13 cellular contexts compared by ENCODE assay signal in the genomic region with DNA sequence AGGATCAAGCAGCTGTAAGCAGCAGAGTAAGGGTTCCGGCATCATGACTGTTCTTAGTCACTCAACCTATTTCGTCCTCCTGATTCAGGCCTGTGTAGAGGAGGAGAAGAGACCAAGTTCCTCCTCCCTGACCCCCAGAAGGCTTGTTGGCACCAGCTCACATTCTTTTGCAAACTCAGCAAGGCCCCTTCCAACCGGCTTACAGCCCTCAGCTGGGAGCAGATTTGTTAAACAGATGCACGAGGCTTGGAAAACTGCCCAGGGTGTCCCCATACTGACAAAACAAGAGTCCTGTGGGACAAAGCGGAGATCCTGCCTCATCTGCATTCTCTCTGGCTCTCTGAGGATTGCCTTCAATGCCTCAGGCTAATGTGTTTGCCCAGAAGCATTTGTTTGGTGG.
A peak's percentile ranks its signal among the peaks of the same experiment; 100 is the strongest.
DNase-seq lines count a peak whose midpoint lies in the region; ATAC-seq, FAIRE-seq and TF ChIP-seq lines count a peak whose summit lies in the region.
"Had no signal": no experiment of that assay in that cellular context is flagged by ENCODE, and none has a peak within 500 bp of the region (broad histone marks: within the 10 kb centered on the region; RNA-seq: fewer than 3 reads in every experiment).

No MANE protein-coding gene starts in this region.

- no peak for ATAC-seq in activated CD8-positive, alpha-beta memory T cell treated with anti-CD3 and anti-CD28 coated beads, Interleukin-2, amount 10 ng/mL, durations not matched to agents 7 days and 5 days

- no peak overlapping the region for H3K4me3 Mint-ChIP-seq in glutamatergic neuron (ENCODE audit: unreplicated experiment)
- H3K4me3 Mint-ChIP-seq in activated CD8-positive, alpha-beta memory T cell treated with anti-CD3 and anti-CD28 coated beads, Interleukin-2, amount 10 ng/mL, durations not matched to agents 7 days and 5 days: no peak overlapping the region
- H3K4me3 Mint-ChIP-seq: activated naive CD8-positive, alpha-beta T cell treated with anti-CD3 and anti-CD28 coated beads, Interleukin-2, amount 10 ng/mL, durations not matched to agents 7 days and 5 days had no signal

- no peak overlapping the region for H3K27ac Mint-ChIP-seq in glutamatergic neuron (ENCODE audit: unreplicated experiment)
- no peak overlapping the region for H3K27ac Mint-ChIP-seq in activated CD8-positive, alpha-beta memory T cell treated with anti-CD3 and anti-CD28 coated beads, Interleukin-2, amount 10 ng/mL, durations not matched to agents 7 days and 5 days
- H3K27ac Mint-ChIP-seq: activated naive CD8-positive, alpha-beta T cell treated with anti-CD3 and anti-CD28 coated beads, Interleukin-2, amount 10 ng/mL, durations not matched to agents 7 days and 5 days had no signal

- no peak overlapping the region for H3K27ac ChIP-seq in OCI-LY3 (ENCODE audit: low read length)
- H3K27ac ChIP-seq in small intestine (ENCODE audit: low read depth in 1 of 2, low read length in 1 of 2): no peak overlapping the region

- DNase-seq in H7 (peak; percentile 44), glutamatergic neuron (peak; percentile 45), pons (ENCODE audit: low spot score) (peak; percentile 83), small intestine (no peak), kidney tubule cell (ENCODE audit: low spot score) (no peak)
- DNase-seq in activated CD8-positive, alpha-beta memory T cell treated with anti-CD3 and anti-CD28 coated beads, Interleukin-2, amount 50 U/mL, for 48 hours: no peak
- DNase-seq in activated CD8-positive, alpha-beta memory T cell treated with anti-CD3 and anti-CD28 coated beads, Interleukin-2, amount 10 ng/mL, durations not matched to agents 7 days and 5 days: no peak
- DNase-seq: activated CD4-positive, CD25-positive, alpha-beta regulatory T cell; activated naive CD8-positive, alpha-beta T cell treated with anti-CD3 and anti-CD28 coated beads, Interleukin-2, amount 10 ng/mL, durations not matched to agents 7 days and 5 days; NCI-H510A treated with DMSO at 0.1 percent for 48 hours had no signal

- H2AFZ ChIP-seq in OCI-LY3 (ENCODE audit: low read depth, low read length): peak overlapping the region; percentile 22; the same call in 1 of the 2 replicates

- WGBS in small intestine, 3 donors: 28 to 55% (median 51%) methylated on average over 5 of the region's 5 CpGs

- CTCF ChIA-PET in activated CD8-positive, alpha-beta memory T cell treated with anti-CD3 and anti-CD28 coated beads, Interleukin-2, amount 10 ng/mL, durations not matched to agents 7 days and 5 days (lab: Charles Lee): no interaction called here

- H3K9me3 ChIP-seq in OCI-LY3 (ENCODE audit: insufficient read depth, low read length): no peaks in the 10 kb centered on the region
- no peaks in the 10 kb centered on the region for H3K9me3 ChIP-seq in small intestine (ENCODE audit: control insufficient read depth, low read depth)

- H3K4me3 ChIP-seq in H7 (ENCODE audit: insufficient read depth, low read depth, low read length) (no peak overlapping the region), OCI-LY3 (ENCODE audit: low read length) (no peak overlapping the region), small intestine (ENCODE audit: low read depth in 1 of 2, low read length in 2 of 2) (no peak overlapping the region)

- no peaks in the 10 kb centered on the region for H3K79me2 ChIP-seq in OCI-LY3 (ENCODE audit: low read length)

- H3K9me3 Mint-ChIP-seq in glutamatergic neuron (ENCODE audit: unreplicated experiment): peaks cover 1% of the 10 kb centered on the region
- H3K9me3 Mint-ChIP-seq in activated CD8-positive, alpha-beta memory T cell treated with anti-CD3 and anti-CD28 coated beads, Interleukin-2, amount 10 ng/mL, durations not matched to agents 7 days and 5 days (ENCODE audit: low read depth): no peaks in the 10 kb centered on the region
- H3K9me3 Mint-ChIP-seq: activated naive CD8-positive, alpha-beta T cell treated with anti-CD3 and anti-CD28 coated beads, Interleukin-2, amount 10 ng/mL, durations not matched to agents 7 days and 5 days had no signal

- H3K4me1 ChIP-seq in OCI-LY3 (ENCODE audit: low read length) (no peaks in the 10 kb centered on the region), small intestine (ENCODE audit: control insufficient read depth in 2 of 2, insufficient read depth in 1 of 2, low read depth in 1 of 2, low read length in 1 of 2) (no peaks in the 10 kb centered on the region)

- peaks cover 9% of the 10 kb centered on the region for H3K4me1 Mint-ChIP-seq in glutamatergic neuron (ENCODE audit: low read depth, unreplicated experiment)
- H3K4me1 Mint-ChIP-seq in activated CD8-positive, alpha-beta memory T cell treated with anti-CD3 and anti-CD28 coated beads, Interleukin-2, amount 10 ng/mL, durations not matched to agents 7 days and 5 days: no peaks in the 10 kb centered on the region
- H3K4me1 Mint-ChIP-seq: activated naive CD8-positive, alpha-beta T cell treated with anti-CD3 and anti-CD28 coated beads, Interleukin-2, amount 10 ng/mL, durations not matched to agents 7 days and 5 days had no signal

- TF ChIP-seq CTCF in OCI-LY3 (IDR thresholded peaks at IDR 0.05; ENCODE audit: low read depth, low read length) (no peak), glutamatergic neuron (IDR thresholded peaks at IDR 0.05; ENCODE audit: partially characterized antibody, unreplicated experiment) (no peak)

- no peak overlapping the region for H3K9ac ChIP-seq in OCI-LY3 (ENCODE audit: low read length)

- H3K27me3 Mint-ChIP-seq in glutamatergic neuron (ENCODE audit: unreplicated experiment): peaks cover 2% of the 10 kb centered on the region
- peaks cover 3% of the 10 kb centered on the region for H3K27me3 Mint-ChIP-seq in activated CD8-positive, alpha-beta memory T cell treated with anti-CD3 and anti-CD28 coated beads, Interleukin-2, amount 10 ng/mL, durations not matched to agents 7 days and 5 days

- H3K36me3 ChIP-seq in H7 (replicated peaks; ENCODE audit: control insufficient read depth, insufficient read depth, low read length) (no peaks in the 10 kb centered on the region), OCI-LY3 (replicated peaks; ENCODE audit: low read depth, low read length) (no peaks in the 10 kb centered on the region), small intestine (ENCODE audit: control insufficient read depth in 2 of 2, insufficient read depth in 2 of 2, low read length in 2 of 2) (no peaks in the 10 kb centered on the region)

- FAIRE-seq in small intestine (lab: Jason Lieb, UNC): no peak
- FAIRE-seq: D721Med, keratinocyte had no signal

- no peaks in the 10 kb centered on the region for H3K36me3 Mint-ChIP-seq in glutamatergic neuron (ENCODE audit: unreplicated experiment)
- H3K36me3 Mint-ChIP-seq in activated CD8-positive, alpha-beta memory T cell treated with anti-CD3 and anti-CD28 coated beads, Interleukin-2, amount 10 ng/mL, durations not matched to agents 7 days and 5 days: no peaks in the 10 kb centered on the region
- H3K36me3 Mint-ChIP-seq: activated naive CD8-positive, alpha-beta T cell treated with anti-CD3 and anti-CD28 coated beads, Interleukin-2, amount 10 ng/mL, durations not matched to agents 7 days and 5 days had no signal

- H4K20me1 ChIP-seq in OCI-LY3 (ENCODE audit: insufficient read depth, low read length): no peaks in the 10 kb centered on the region

- H3K27me3 ChIP-seq in H7 (ENCODE audit: control insufficient read depth, insufficient read depth, low read length): no peaks in the 10 kb centered on the region
- peaks cover 7% of the 10 kb centered on the region; the same call in 1 of the 2 replicates for H3K27me3 ChIP-seq in OCI-LY3 (ENCODE audit: low read depth, low read length)
- no peaks in the 10 kb centered on the region for H3K27me3 ChIP-seq in small intestine (ENCODE audit: control insufficient read depth in 2 of 2, insufficient read depth in 2 of 2, low read length in 2 of 2)

- H3K4me2 ChIP-seq in OCI-LY3 (ENCODE audit: low read length): no peak overlapping the region

Comparison
In these comparisons a context has a peak if more than half of its experiments do, and no peak if none do; other contexts are left out.
1. DNase-seq: peak in H7 (single experiment), glutamatergic neuron (single experiment) and pons (single experiment); none in activated CD8-positive, alpha-beta memory T cell treated with anti-CD3 and anti-CD28 coated beads, Interleukin-2, amount 50 U/mL, for 48 hours (single experiment), small intestine (single experiment), activated CD8-positive, alpha-beta memory T cell treated with anti-CD3 and anti-CD28 coated beads, Interleukin-2, amount 10 ng/mL, durations not matched to agents 7 days and 5 days (single experiment) and kidney tubule cell (single experiment).